In genomic region chr10:61628875-61629513, GRCh38 we compare ENCODE assay signal across 10 cellular contexts. TPM values are rescaled to one million over a fixed set of nuclear protein-coding genes. Genes with fewer than 3 reads are reported as not detected.
A peak's percentile ranks its signal among the peaks of the same experiment; 100 is the strongest.
DNase-seq lines count a peak whose midpoint lies in the region; ATAC-seq and TF ChIP-seq lines count a peak whose summit lies in the region.
"Had no signal": no experiment of that assay in that cellular context is flagged by ENCODE, and none has a peak within 500 bp of the region (broad histone marks: within the 10 kb centered on the region; RNA-seq: fewer than 3 reads in every experiment).

No MANE protein-coding gene starts in this region.

- peak overlapping the region; percentile 70 for H3K27ac ChIP-seq in brain microvascular endothelial cell
- H3K27ac ChIP-seq in suprapubic skin = peak overlapping the region; percentile 52
- H3K27ac ChIP-seq in OCI-LY7 (ENCODE audit: low read depth, low read length, poor library complexity, severe bottlenecking) = no peak overlapping the region
- H3K27ac ChIP-seq in CD8-positive, alpha-beta memory T cell (ENCODE audit: low read depth, low read length) = no peak overlapping the region

- H3K4me1 ChIP-seq in suprapubic skin (peaks cover 20% of the 10 kb centered on the region), OCI-LY7 (ENCODE audit: insufficient read depth, low read length, poor library complexity, severe bottlenecking) (no peaks in the 10 kb centered on the region)
- H3K4me1 ChIP-seq in CD8-positive, alpha-beta memory T cell (ENCODE audit: insufficient read depth, low read length) = no peaks in the 10 kb centered on the region

- H3K9me3 ChIP-seq in suprapubic skin (no peaks in the 10 kb centered on the region), OCI-LY7 (ENCODE audit: low read length) (no peaks in the 10 kb centered on the region)
- no peaks in the 10 kb centered on the region for H3K9me3 ChIP-seq in CD8-positive, alpha-beta memory T cell (ENCODE audit: low read length)

- H2AFZ ChIP-seq in OCI-LY7 (ENCODE audit: low read length) = no peak overlapping the region

- H3K36me3 Mint-ChIP-seq in HFFc6 (ENCODE audit: low read depth) = no peaks in the 10 kb centered on the region
- no peaks in the 10 kb centered on the region for H3K36me3 Mint-ChIP-seq in stimulated activated effector memory CD8-positive, alpha-beta T cell treated with anti-CD3 and anti-CD28 coated beads, Interleukin-12 subunit alpha, Interleukin-12 subunit beta, amount 100 ng/mL, for 72 hours
- no peaks in the 10 kb centered on the region for H3K36me3 Mint-ChIP-seq in CD8-positive, alpha-beta memory T cell

- intact Hi-C loops in OCI-LY7 (cut with micrococcal nuclease; ENCODE audit: unreplicated experiment) = no loop called here

- DNase-seq in HFFc6 (peak; percentile 86), brain microvascular endothelial cell (peak; percentile 84), inferior parietal cortex (ENCODE audit: extremely low spot score) (peak; percentile 42), suprapubic skin (ENCODE audit: low spot score in 2 of 2) (peak in 1 of 2 donors; percentile 41), OCI-LY7 (ENCODE audit: low spot score) (no peak), NCI-H1694 treated with DMSO at 0.1 percent for 48 hours (lab: John Stamatoyannopoulos, UW) (no peak)
- DNase-seq in stimulated activated effector memory CD8-positive, alpha-beta T cell treated with anti-CD3 and anti-CD28 coated beads, Interleukin-12 subunit alpha, Interleukin-12 subunit beta, amount 100 ng/mL, for 72 hours (ENCODE audit: low spot score in 2 of 2) = no peak
- DNase-seq in CD8-positive, alpha-beta memory T cell = no peak
- DNase-seq: effector memory CD4-positive, alpha-beta T cell; KG1 had no signal

- no peak overlapping the region for H3K4me2 ChIP-seq in OCI-LY7 (ENCODE audit: low read length)

- no peaks in the 10 kb centered on the region for H3K9me2 ChIP-seq in OCI-LY7 (ENCODE audit: insufficient read depth, low read length)

- no peak for TF ChIP-seq EP300 in suprapubic skin (IDR thresholded peaks at IDR 0.05)

- peak overlapping the region; percentile 82 for H3K27ac Mint-ChIP-seq in HFFc6
- H3K27ac Mint-ChIP-seq in stimulated activated effector memory CD8-positive, alpha-beta T cell treated with anti-CD3 and anti-CD28 coated beads, Interleukin-12 subunit alpha, Interleukin-12 subunit beta, amount 100 ng/mL, for 72 hours = no peak overlapping the region
- H3K27ac Mint-ChIP-seq in CD8-positive, alpha-beta memory T cell = no peak overlapping the region

- POLR2A ChIA-PET in OCI-LY7 (lab: Charles Lee) = no interaction called here
- POLR2A ChIA-PET in CD8-positive, alpha-beta memory T cell (lab: Charles Lee) = no interaction called here

- H3K36me3 ChIP-seq in brain microvascular endothelial cell (replicated peaks) = no peaks in the 10 kb centered on the region
- no peaks in the 10 kb centered on the region for H3K36me3 ChIP-seq in suprapubic skin
- H3K36me3 ChIP-seq in OCI-LY7 (ENCODE audit: insufficient read depth, low read length) = no peaks in the 10 kb centered on the region
- H3K36me3 ChIP-seq in CD8-positive, alpha-beta memory T cell (ENCODE audit: insufficient read depth, low read length) = no peaks in the 10 kb centered on the region

- H3K79me2 ChIP-seq in OCI-LY7 (ENCODE audit: insufficient read depth, low read depth, low read length) = no peaks in the 10 kb centered on the region

- no peaks in the 10 kb centered on the region for H3K27me3 Mint-ChIP-seq in HFFc6 (ENCODE audit: insufficient read depth)
- H3K27me3 Mint-ChIP-seq in CD8-positive, alpha-beta memory T cell = peaks cover 7 to 17% of the 10 kb centered on the region in 2 donors

- no peaks in the 10 kb centered on the region for H3K9me3 Mint-ChIP-seq in HFFc6
- H3K9me3 Mint-ChIP-seq in stimulated activated effector memory CD8-positive, alpha-beta T cell treated with anti-CD3 and anti-CD28 coated beads, Interleukin-12 subunit alpha, Interleukin-12 subunit beta, amount 100 ng/mL, for 72 hours = no peaks in the 10 kb centered on the region
- H3K9me3 Mint-ChIP-seq in CD8-positive, alpha-beta memory T cell = no peaks in the 10 kb centered on the region

- H3K4me3 Mint-ChIP-seq in HFFc6 = peak overlapping the region; percentile 69
- no peak overlapping the region for H3K4me3 Mint-ChIP-seq in stimulated activated effector memory CD8-positive, alpha-beta T cell treated with anti-CD3 and anti-CD28 coated beads, Interleukin-12 subunit alpha, Interleukin-12 subunit beta, amount 100 ng/mL, for 72 hours
- no peak overlapping the region for H3K4me3 Mint-ChIP-seq in CD8-positive, alpha-beta memory T cell

- H3K4me3 ChIP-seq in brain microvascular endothelial cell (ENCODE audit: low read depth, low read length) (no peak overlapping the region), suprapubic skin (no peak overlapping the region), OCI-LY7 (ENCODE audit: low read depth, low read length, poor library complexity, severe bottlenecking) (no peak overlapping the region)
- H3K4me3 ChIP-seq in CD8-positive, alpha-beta memory T cell (ENCODE audit: low read length) = no peak overlapping the region

- no TSS peak for BruUV-seq in OCI-LY7 (replicated peaks; lab: Mats Ljungman, UMichigan)

- ATAC-seq in stimulated activated effector memory CD8-positive, alpha-beta T cell treated with anti-CD3 and anti-CD28 coated beads, Interleukin-12 subunit alpha, Interleukin-12 subunit beta, amount 100 ng/mL, for 72 hours = no peak

- H3K27me3 ChIP-seq in brain microvascular endothelial cell (replicated peaks) = no peaks in the 10 kb centered on the region
- no peaks in the 10 kb centered on the region for H3K27me3 ChIP-seq in suprapubic skin
- no peaks in the 10 kb centered on the region for H3K27me3 ChIP-seq in CD8-positive, alpha-beta memory T cell (ENCODE audit: insufficient read depth, low read length, poor library complexity, severe bottlenecking)

- 48% methylated on average over 4 of the region's 4 CpGs for WGBS in suprapubic skin

- in situ Hi-C loops in brain microvascular endothelial cell (cut with HindIII; ENCODE audit: low pct_ligation_motif_present, low sequenced_read_pairs) = no loop called here

- CTCF ChIA-PET in OCI-LY7 (lab: Charles Lee; ENCODE audit: unreplicated experiment) = interaction anchor here (0.6 kb wide), 1 partner anchor 15 kb away, joined by 4 read pairs; no protein-coding TSS in a partner anchor
- CTCF ChIA-PET in CD8-positive, alpha-beta memory T cell (lab: Charles Lee) = no interaction called here

- no peaks in the 10 kb centered on the region for H4K20me1 ChIP-seq in OCI-LY7 (ENCODE audit: insufficient read depth, low read length)

- TF ChIP-seq CTCF in HFFc6 (IDR thresholded peaks at IDR 0.05) = no peak
- TF ChIP-seq CTCF in brain microvascular endothelial cell (IDR thresholded peaks at IDR 0.05; ENCODE audit: low read depth, low read length, missing control alignments) = no peak
- TF ChIP-seq CTCF in suprapubic skin (IDR thresholded peaks at IDR 0.05) = no peak
- no peak for TF ChIP-seq CTCF in OCI-LY7 (conservative IDR thresholded peaks at IDR 0.05; ENCODE audit: low read length)

- H3K4me1 Mint-ChIP-seq in HFFc6 (ENCODE audit: low read depth) = peaks cover 63% of the 10 kb centered on the region
- peaks cover under 1% of the 10 kb centered on the region for H3K4me1 Mint-ChIP-seq in stimulated activated effector memory CD8-positive, alpha-beta T cell treated with anti-CD3 and anti-CD28 coated beads, Interleukin-12 subunit alpha, Interleukin-12 subunit beta, amount 100 ng/mL, for 72 hours
- H3K4me1 Mint-ChIP-seq in CD8-positive, alpha-beta memory T cell = no peaks in the 10 kb centered on the region

- TF ChIP-seq POLR2A in suprapubic skin (IDR thresholded peaks at IDR 0.05) = no peak

RNA-seq across cellular contexts. Expression of gene CABCOCO1, which starts 33.7 kb away (rescaled TPM):
- total RNA-seq in HFFc6 (2021; fragmentation: NEBNext Ultra II Directional; extraction: Animal tissue kit (Norgen Biotek cat#: 25700)) = under 1 TPM in 5 of 6 experiments, not detected in 1; 0.15 to 0.45 (median 0.31) TPM
- not detected for total RNA-seq in suprapubic skin
- not detected in 2 replicates for total RNA-seq in OCI-LY7 (2014; rRNA removed; shearing (Covaris generic))
- total RNA-seq in OCI-LY7 (2022) = not detected in 2 replicates
- not detected for total RNA-seq in CD8-positive, alpha-beta memory T cell
- not detected for polyA plus RNA-seq in CD8-positive, alpha-beta memory T cell

Comparison
In these comparisons a context has a peak if more than half of its experiments do, and no peak if none do; other contexts are left out.
1. DNase-seq: peak in HFFc6 (single experiment), brain microvascular endothelial cell (single experiment) and inferior parietal cortex (single experiment); none in stimulated activated effector memory CD8-positive, alpha-beta T cell treated with anti-CD3 and anti-CD28 coated beads, Interleukin-12 subunit alpha, Interleukin-12 subunit beta, amount 100 ng/mL, for 72 hours (0 of 2), OCI-LY7 (single experiment), CD8-positive, alpha-beta memory T cell (0 of 5) and NCI-H1694 treated with DMSO at 0.1 percent for 48 hours (single experiment).
2. H3K27ac ChIP-seq: peak in brain microvascular endothelial cell (single experiment) and suprapubic skin (single experiment); none in OCI-LY7 (single experiment) and CD8-positive, alpha-beta memory T cell (single experiment).